Comparison of ENCODE assay signal across 26 cellular contexts in the genomic region with DNA sequence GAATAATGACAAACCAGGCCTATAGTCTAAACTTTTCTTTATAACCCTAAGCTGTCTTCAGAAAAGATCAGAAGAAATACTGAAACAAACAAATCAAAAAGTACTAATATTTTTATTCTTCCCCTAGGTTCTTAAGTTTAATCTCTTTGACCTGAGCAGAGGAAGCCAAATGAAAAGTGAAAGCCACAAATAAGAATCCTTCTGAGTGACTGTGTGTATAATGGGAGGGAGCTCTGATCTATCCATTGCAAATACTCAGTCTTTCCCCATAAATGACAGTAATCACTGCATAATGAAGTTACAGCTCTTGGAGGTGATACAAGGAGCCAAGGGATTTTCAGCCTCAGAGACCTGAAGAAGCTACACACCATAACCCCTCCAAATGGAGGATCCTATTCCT.
DNase-seq lines count a peak whose midpoint lies in the region; ATAC-seq and TF ChIP-seq lines count a peak whose summit lies in the region.
"Had no signal": no experiment of that assay in that cellular context is flagged by ENCODE, and none has a peak within 500 bp of the region (broad histone marks: within the 10 kb centered on the region; RNA-seq: fewer than 3 reads in every experiment).

No MANE protein-coding gene starts in this region.

- no peak overlapping the region for H3K27ac ChIP-seq in PC-9
- H3K27ac ChIP-seq: A549, epithelial cell of prostate, right atrium auricular region, spleen had no signal

- H2AFZ ChIP-seq in PC-9 = no peak overlapping the region

- no peak for TF ChIP-seq CTCF in PC-9 (conservative IDR thresholded peaks at IDR 0.05)

- H3K4me2 ChIP-seq in PC-9 = no peak overlapping the region
- H3K4me2 ChIP-seq: A549 had no signal

- no peaks in the 10 kb centered on the region for H3K4me1 ChIP-seq in PC-9 (replicated peaks; ENCODE audit: insufficient read depth)
- H3K4me1 ChIP-seq: A549, right atrium auricular region, spleen had no signal

- POLR2A ChIA-PET in PC-9 (lab: Charles Lee; ENCODE audit: unreplicated experiment) = no interaction called here

- no peaks in the 10 kb centered on the region for H4K20me1 ChIP-seq in PC-9 (ENCODE audit: insufficient read depth)

- BruUV-seq in PC-9 (replicated peaks; lab: Mats Ljungman, UMichigan) = no TSS peak

- H3K36me3 ChIP-seq in PC-9 (ENCODE audit: low read depth) = no peaks in the 10 kb centered on the region
- H3K36me3 ChIP-seq: MG63, right atrium auricular region, spleen had no signal

- H3K79me2 ChIP-seq in PC-9 (ENCODE audit: low read depth) = no peaks in the 10 kb centered on the region

- DNase-seq in iris pigment epithelial cell (ENCODE audit: low read depth) (peak; percentile 1), iPS-NIHi7 (ENCODE audit: extremely low spot score) (no peak), dermis blood vessel endothelial cell (no peak), PC-9 (no peak)
- DNase-seq: activated CD4-positive, alpha-beta T cell treated with anti-CD3 and anti-CD28 coated beads for 1 hour; activated CD8-positive, alpha-beta T cell treated with anti-CD3 and anti-CD28 coated beads for 36 hours; AML-193; CD4-positive, alpha-beta memory T cell; effector CD8-positive, alpha-beta T cell; MG63; mucosa of descending colon; NCI-H1417 treated with DMSO at 0.1 percent for 48 hours; NCI-H2081; spleen; stimulated activated CD4-positive, alpha-beta T cell treated with anti-CD3 and anti-CD28 coated beads, Interleukin-2, amount 100 ng/mL, for 48 hours; T-helper 2 cell had no signal

- intact Hi-C loops in PC-9 (cut with micrococcal nuclease; ENCODE audit: unreplicated experiment) = no loop called here

- no peaks in the 10 kb centered on the region for H3K9me3 ChIP-seq in PC-9 (ENCODE audit: insufficient read depth, low read depth)
- H3K9me3 ChIP-seq: A549, MG63, mucosa of descending colon, right atrium auricular region, spleen had no signal

- no peaks in the 10 kb centered on the region for H3F3A ChIP-seq in PC-9 (ENCODE audit: insufficient read depth, low read depth)

- peak; percentile 80 for ATAC-seq in GM18511 (IDR thresholded peaks at IDR 0.05; ENCODE audit: unreplicated experiment)
- ATAC-seq in GM19468 (IDR thresholded peaks at IDR 0.05; ENCODE audit: extremely low read depth, unreplicated experiment) = peak; percentile 43
- ATAC-seq in HG03135 (IDR thresholded peaks at IDR 0.05; ENCODE audit: unreplicated experiment) = peak; percentile 57
- no peak for ATAC-seq in GM21367 (IDR thresholded peaks at IDR 0.05; ENCODE audit: unreplicated experiment)
- ATAC-seq: A549; activated CD8-positive, alpha-beta T cell treated with anti-CD3 and anti-CD28 coated beads for 36 hours; activated T-helper 17 cell treated with anti-CD3 and anti-CD28 coated beads, Interleukin-2, amount 50 U/mL, for 72 hours; K562; mucosa of descending colon; SK-N-SH treated with all-trans-retinoic acid at 6 μM for 48 hours had no signal

- H3K27me3 ChIP-seq in PC-9 (ENCODE audit: insufficient read depth, low read depth) = no peaks in the 10 kb centered on the region; the same call in 1 of the 2 replicates
- H3K27me3 ChIP-seq: right atrium auricular region, spleen had no signal

- no peaks in the 10 kb centered on the region for H3K9me2 ChIP-seq in PC-9 (ENCODE audit: insufficient read depth)

- CTCF ChIA-PET in PC-9 (lab: Charles Lee) = no interaction called here

- H3K4me3 ChIP-seq in PC-9 = no peak overlapping the region
- H3K4me3 ChIP-seq: A549, K562, MG63, mucosa of descending colon, right atrium auricular region, spleen had no signal
